9 cellular contexts compared by ENCODE assay signal in the genomic region with DNA sequence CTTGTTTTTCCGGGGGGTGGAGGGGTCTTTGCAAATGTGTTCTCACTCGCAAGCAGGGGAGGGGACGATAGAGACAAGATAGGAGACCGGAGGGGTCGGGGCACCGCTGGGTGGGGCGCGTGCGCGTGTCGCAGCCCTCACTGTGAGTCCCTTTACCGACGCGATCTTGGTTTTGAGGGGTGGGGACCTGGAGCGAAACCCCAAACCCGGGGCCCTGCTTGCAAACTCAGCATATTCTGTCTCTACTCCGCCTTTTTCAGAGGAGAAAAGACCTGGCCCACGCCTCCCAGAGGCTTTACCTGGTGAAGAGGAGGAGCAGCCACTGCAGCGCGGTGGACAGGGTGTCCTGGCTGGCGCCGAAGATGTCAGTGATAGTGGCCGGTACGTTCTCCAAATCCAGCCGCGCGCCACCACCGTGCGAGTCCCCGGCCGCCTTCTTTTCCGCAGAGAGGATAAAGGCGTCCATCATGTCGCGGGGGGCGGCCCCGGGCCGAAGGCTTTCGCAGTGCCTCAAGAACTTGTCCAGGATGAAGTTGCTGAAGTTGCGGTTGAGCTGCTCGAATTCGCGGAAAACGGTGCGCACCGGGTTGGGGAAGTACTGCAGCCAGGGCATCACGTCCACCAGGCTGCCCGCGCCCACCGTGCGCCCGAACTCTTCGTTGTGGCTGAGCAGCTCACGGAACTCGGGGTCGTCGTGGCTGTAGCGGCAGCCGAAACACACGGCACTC. TPM values are rescaled to one million over a fixed set of nuclear protein-coding genes. Genes with fewer than 3 reads are reported as not detected.
A peak's percentile ranks its signal among the peaks of the same experiment; 100 is the strongest.
DNase-seq lines count a peak whose midpoint lies in the region; ATAC-seq and TF ChIP-seq lines count a peak whose summit lies in the region.
"Had no signal": no experiment of that assay in that cellular context is flagged by ENCODE, and none has a peak within 500 bp of the region (broad histone marks: within the 10 kb centered on the region; RNA-seq: fewer than 3 reads in every experiment).

No MANE protein-coding gene starts in this region.

- H4K91ac ChIP-seq in trophoblast cell (ENCODE audit: low read depth, low read length) = no peak overlapping the region

- no peaks in the 10 kb centered on the region for H3K79me2 ChIP-seq in trophoblast cell (ENCODE audit: control insufficient read depth, insufficient read depth, low read length, poor library complexity)

- H2AFZ ChIP-seq in trophoblast cell (ENCODE audit: insufficient read depth, low read length, poor library complexity) = no peak overlapping the region

- H3K4me2 ChIP-seq in trophoblast cell (ENCODE audit: low read length) = peak overlapping the region; percentile 62

- intact Hi-C loops in colonic mucosa (cut with DNase I) = no loop called here

- H3K18ac ChIP-seq in trophoblast cell (ENCODE audit: low read length) = no peak overlapping the region

- no peak overlapping the region for H3K14ac ChIP-seq in trophoblast cell (ENCODE audit: low read length)

- H4K12ac ChIP-seq in trophoblast cell (ENCODE audit: low read depth, low read length) = no peak overlapping the region

- TF ChIP-seq CTCF in GM06990 (IDR thresholded peaks at IDR 0.05; ENCODE audit: insufficient read depth, low read length, poor library complexity, severe bottlenecking) (no peak), cardiac muscle cell (IDR thresholded peaks at IDR 0.05; ENCODE audit: low read depth, low read length) (no peak), colonic mucosa (IDR thresholded peaks at IDR 0.05) (no peak)

- H3K4ac ChIP-seq in trophoblast cell (ENCODE audit: low read depth, low read length) = no peak overlapping the region

- no peaks in the 10 kb centered on the region for H3K9me3 ChIP-seq in cardiac muscle cell (ENCODE audit: low read depth)
- peaks cover 5% of the 10 kb centered on the region for H3K9me3 ChIP-seq in trophoblast cell (ENCODE audit: insufficient read depth, low read depth, low read length)
- H3K9me3 ChIP-seq in colonic mucosa = no peaks in the 10 kb centered on the region
- no peaks in the 10 kb centered on the region for H3K9me3 ChIP-seq in effector memory CD4-positive, alpha-beta T cell (ENCODE audit: control insufficient read depth, low read length)

- H3K36me3 ChIP-seq in GM06990 (ENCODE audit: control insufficient read depth, insufficient read depth, low read length) (no peaks in the 10 kb centered on the region), cardiac muscle cell (no peaks in the 10 kb centered on the region), trophoblast cell (ENCODE audit: control insufficient read depth in 1 of 2, insufficient read depth in 2 of 2, low read length in 2 of 2) (peaks cover 0 to 2% of the 10 kb centered on the region in 2 experiments), colonic mucosa (no peaks in the 10 kb centered on the region)
- no peaks in the 10 kb centered on the region for H3K36me3 ChIP-seq in effector memory CD4-positive, alpha-beta T cell (ENCODE audit: control insufficient read depth, insufficient read depth, low read length)

- H3K4me3 ChIP-seq in GM06990 (replicated peaks; ENCODE audit: low read depth, low read length) (peak overlapping the region; percentile 33), cardiac muscle cell (peak overlapping the region; percentile 7), trophoblast cell (ENCODE audit: low read depth, low read length) (peak overlapping the region; percentile 46), colonic mucosa (no peak overlapping the region)
- no peak overlapping the region for H3K4me3 ChIP-seq in effector memory CD4-positive, alpha-beta T cell (ENCODE audit: insufficient read depth, low read depth, low read length, poor library complexity, severe bottlenecking)

- peaks cover 3% of the 10 kb centered on the region for H3K4me1 ChIP-seq in cardiac muscle cell (ENCODE audit: low read depth)
- peaks cover 21 to 23% of the 10 kb centered on the region in 2 experiments for H3K4me1 ChIP-seq in trophoblast cell (ENCODE audit: control insufficient read depth in 1 of 2, insufficient read depth in 2 of 2, low read length in 2 of 2)
- H3K4me1 ChIP-seq in colonic mucosa = peaks cover 11% of the 10 kb centered on the region
- H3K4me1 ChIP-seq in effector memory CD4-positive, alpha-beta T cell (ENCODE audit: control insufficient read depth, insufficient read depth, low read length, poor library complexity, severe bottlenecking) = peaks cover 7% of the 10 kb centered on the region

- H3K23ac ChIP-seq in trophoblast cell (ENCODE audit: low read length) = no peak overlapping the region

- H3K27me3 ChIP-seq in GM06990 (replicated peaks; ENCODE audit: control insufficient read depth, insufficient read depth, low read length) (no peaks in the 10 kb centered on the region; the same call in 1 of the 2 replicates), cardiac muscle cell (peaks cover 67% of the 10 kb centered on the region), trophoblast cell (ENCODE audit: insufficient read depth, low read length) (peaks cover 42% of the 10 kb centered on the region), colonic mucosa (peaks cover 38% of the 10 kb centered on the region)
- peaks cover 34% of the 10 kb centered on the region for H3K27me3 ChIP-seq in effector memory CD4-positive, alpha-beta T cell (replicated peaks; ENCODE audit: control insufficient read depth, insufficient read depth, low read length, poor library complexity, severe bottlenecking)

- no peaks in the 10 kb centered on the region for H3K79me1 ChIP-seq in trophoblast cell (ENCODE audit: low read length)

- no peak overlapping the region for H2BK5ac ChIP-seq in trophoblast cell (ENCODE audit: low read depth, low read length, poor library complexity)

- ATAC-seq in HG03521 (IDR thresholded peaks at IDR 0.05; ENCODE audit: unreplicated experiment) = no peak

- H3K27ac ChIP-seq in cardiac muscle cell = no peak overlapping the region
- H3K27ac ChIP-seq in trophoblast cell (ENCODE audit: low read depth, low read length) = no peak overlapping the region
- no peak overlapping the region for H3K27ac ChIP-seq in colonic mucosa
- no peak overlapping the region for H3K27ac ChIP-seq in effector memory CD4-positive, alpha-beta T cell (ENCODE audit: insufficient read depth, low read length, poor library complexity, severe bottlenecking)

- H2AK5ac ChIP-seq in trophoblast cell (ENCODE audit: low read length) = no peak overlapping the region

- no CpG with 5 or more reads among the region's 60 CpGs for WGBS in trophoblast cell (ENCODE audit: extremely low coverage, insufficient coverage, insufficient read length)

- H2BK12ac ChIP-seq in trophoblast cell (ENCODE audit: low read length) = no peak overlapping the region

- DNase-seq in GM06990 (ENCODE audit: extremely low read depth, insufficient read length) (peak; percentile 22), cardiac muscle cell (ENCODE audit: low read depth in 1 of 2, low spot score in 1 of 2) (peak in 1 of 2 donors; percentile 42), trophoblast cell (no peak), colonic mucosa (no peak), NCI-H345 treated with DMSO at 0.1 percent for 48 hours (lab: John Stamatoyannopoulos, UW; ENCODE audit: unreplicated experiment) (no peak)
- DNase-seq in activated CD4-positive, alpha-beta T cell treated with anti-CD3 and anti-CD28 coated beads, Interleukin-2, amount 50 U/mL, for 48 hours = peak; percentile 7 to 28
- DNase-seq in effector memory CD4-positive, alpha-beta T cell = no peak
- DNase-seq: hypothalamus had no signal

- no peak overlapping the region for H4K8ac ChIP-seq in trophoblast cell (ENCODE audit: low read depth, low read length)

- no peak overlapping the region for H2BK120ac ChIP-seq in trophoblast cell (ENCODE audit: insufficient read depth, low read length, poor library complexity)

- H3K9ac ChIP-seq in trophoblast cell (ENCODE audit: low read length) (no peak overlapping the region), colonic mucosa (ENCODE audit: low read depth in 2 of 2, low read length in 2 of 2) (no peak overlapping the region)

RNA-seq across cellular contexts. Expression of a gene that starts 1.7 kb away (rescaled TPM):
- total RNA-seq in cardiac muscle cell (0.18 TPM in 1 of 2 replicates, not detected in the other), colonic mucosa (1 to 10 TPM; 1.3 to 3.5 TPM)
- polyA plus RNA-seq in cardiac muscle cell = 0.06 TPM in 1 of 2 replicates, not detected in the other
- polyA plus RNA-seq in trophoblast cell (2013) = 2.0 and 2.1 TPM in 2 replicates

Comparison
In these comparisons a context has a peak if more than half of its experiments do, and no peak if none do; other contexts are left out.
1. DNase-seq: peak in GM06990 (single experiment) and activated CD4-positive, alpha-beta T cell treated with anti-CD3 and anti-CD28 coated beads, Interleukin-2, amount 50 U/mL, for 48 hours (2 of 2); none in trophoblast cell (0 of 2), colonic mucosa (single experiment), NCI-H345 treated with DMSO at 0.1 percent for 48 hours (single experiment) and effector memory CD4-positive, alpha-beta T cell (0 of 3).
2. H3K4me3 ChIP-seq: peak in GM06990 (single experiment), cardiac muscle cell (single experiment) and trophoblast cell (single experiment); none in colonic mucosa (single experiment) and effector memory CD4-positive, alpha-beta T cell (single experiment).